Comparison of ENCODE assay signal across 8 cellular contexts in the genomic region with DNA sequence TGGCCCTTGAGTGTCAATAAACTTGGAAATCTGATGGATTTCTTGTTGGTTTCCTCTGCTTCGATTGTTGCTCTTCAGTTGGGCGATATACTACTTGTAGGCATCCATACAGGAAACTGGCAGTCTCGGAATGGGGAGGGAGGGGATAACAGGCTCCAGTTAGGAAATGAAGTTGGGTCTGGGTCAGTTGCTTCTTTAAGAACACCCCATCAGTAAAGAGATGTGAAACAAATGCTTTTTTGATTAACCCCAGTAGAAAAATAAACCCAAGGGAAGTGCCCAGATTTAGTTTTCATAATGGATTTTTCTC. TPM values are rescaled to one million over a fixed set of nuclear protein-coding genes. Genes with fewer than 3 reads are reported as not detected.
DNase-seq lines count a peak whose midpoint lies in the region; ATAC-seq and TF ChIP-seq lines count a peak whose summit lies in the region.

No MANE protein-coding gene starts in this region.

- ATAC-seq in GM18517 (IDR thresholded peaks at IDR 0.05; ENCODE audit: unreplicated experiment) (peak; percentile 1), HG03066 (IDR thresholded peaks at IDR 0.05; ENCODE audit: low read depth, unreplicated experiment) (peak; percentile 2)
- ATAC-seq in activated naive CD8-positive, alpha-beta T cell treated with anti-CD3 and anti-CD28 coated beads, Interleukin-2, amount 50 U/mL, for 24 hours, result no peak

- WGBS in lower leg skin, 2 donors, result 0 to 2% methylated on average over 3 of the region's 3 CpGs

- H3K36me3 Mint-ChIP-seq in activated naive CD8-positive, alpha-beta T cell treated with anti-CD3 and anti-CD28 coated beads, Interleukin-2, amount 50 U/mL, for 24 hours (ENCODE audit: low read depth), result peaks cover 3% of the 10 kb centered on the region

- peak overlapping the region; percentile 97 for H3K4me3 ChIP-seq in lower leg skin (ENCODE audit: low read depth, poor library complexity, severe bottlenecking)

- no peak for DNase-seq in activated naive CD8-positive, alpha-beta T cell treated with anti-CD3 and anti-CD28 coated beads, Interleukin-2, amount 50 U/mL, for 24 hours
- DNase-seq in lower leg skin (ENCODE audit: low spot score in 2 of 2), result no peak
- no peak for DNase-seq in iPS-NIHi11 (ENCODE audit: low spot score)
- no peak for DNase-seq in NCI-H1092 (lab: John Stamatoyannopoulos, UW)
- DNase-seq in NCI-H69 (lab: John Stamatoyannopoulos, UW), result no peak
- DNase-seq in kidney tubule cell (ENCODE audit: low spot score), result no peak

- no peak for TF ChIP-seq CTCF in lower leg skin (IDR thresholded peaks at IDR 0.05)

- H3K27ac Mint-ChIP-seq in activated naive CD8-positive, alpha-beta T cell treated with anti-CD3 and anti-CD28 coated beads, Interleukin-2, amount 50 U/mL, for 24 hours, result peak overlapping the region; percentile 92

- intact Hi-C loops in lower leg skin (cut with DNase I; ENCODE audit: low total_unique reads), result no loop called here

- TF ChIP-seq POLR2A in lower leg skin (IDR thresholded peaks at IDR 0.05), result no peak

- H3K4me3 Mint-ChIP-seq in activated naive CD8-positive, alpha-beta T cell treated with anti-CD3 and anti-CD28 coated beads, Interleukin-2, amount 50 U/mL, for 24 hours, result peak overlapping the region; percentile 96

- H3K9me3 Mint-ChIP-seq in activated naive CD8-positive, alpha-beta T cell treated with anti-CD3 and anti-CD28 coated beads, Interleukin-2, amount 50 U/mL, for 24 hours, result peaks cover 3% of the 10 kb centered on the region

- peaks cover 20% of the 10 kb centered on the region for H3K27me3 Mint-ChIP-seq in activated naive CD8-positive, alpha-beta T cell treated with anti-CD3 and anti-CD28 coated beads, Interleukin-2, amount 50 U/mL, for 24 hours

- peaks cover 28% of the 10 kb centered on the region for H3K4me1 Mint-ChIP-seq in activated naive CD8-positive, alpha-beta T cell treated with anti-CD3 and anti-CD28 coated beads, Interleukin-2, amount 50 U/mL, for 24 hours

RNA-seq across cellular contexts. Expression of a gene that starts 0.7 kb away (rescaled TPM):
- 10 to 100 TPM; 30.3 to 37.0 (median 36.6) TPM for total RNA-seq in lower leg skin

RNA-seq across cellular contexts. Expression of a gene that starts 48.6 kb away (rescaled TPM):
- not detected for total RNA-seq in lower leg skin
